In genomic region chr9:35070823-35071813, GRCh38 we compare ENCODE assay signal across 3 cellular contexts.
TF ChIP-seq lines count a peak whose summit lies in the region.

No MANE protein-coding gene starts in this region.

TF ChIP-seq in HCT116, 20 proteins besides CTCF, POLR2A, EP300 and RAD21:
- TF ChIP-seq EGR1 (IDR thresholded peaks at IDR 0.05; ENCODE audit: low read depth) (no peak), REST (IDR thresholded peaks at IDR 0.05; ENCODE audit: low read depth) (no peak), SP1 (IDR thresholded peaks at IDR 0.05; ENCODE audit: low read depth) (no peak), FOSL1 (IDR thresholded peaks at IDR 0.05; ENCODE audit: low read depth) (no peak), YY1 (IDR thresholded peaks at IDR 0.05; ENCODE audit: extremely low read depth, insufficient replicate concordance, low read depth, low read length) (no peak)
- TF ChIP-seq, protein P1, sequence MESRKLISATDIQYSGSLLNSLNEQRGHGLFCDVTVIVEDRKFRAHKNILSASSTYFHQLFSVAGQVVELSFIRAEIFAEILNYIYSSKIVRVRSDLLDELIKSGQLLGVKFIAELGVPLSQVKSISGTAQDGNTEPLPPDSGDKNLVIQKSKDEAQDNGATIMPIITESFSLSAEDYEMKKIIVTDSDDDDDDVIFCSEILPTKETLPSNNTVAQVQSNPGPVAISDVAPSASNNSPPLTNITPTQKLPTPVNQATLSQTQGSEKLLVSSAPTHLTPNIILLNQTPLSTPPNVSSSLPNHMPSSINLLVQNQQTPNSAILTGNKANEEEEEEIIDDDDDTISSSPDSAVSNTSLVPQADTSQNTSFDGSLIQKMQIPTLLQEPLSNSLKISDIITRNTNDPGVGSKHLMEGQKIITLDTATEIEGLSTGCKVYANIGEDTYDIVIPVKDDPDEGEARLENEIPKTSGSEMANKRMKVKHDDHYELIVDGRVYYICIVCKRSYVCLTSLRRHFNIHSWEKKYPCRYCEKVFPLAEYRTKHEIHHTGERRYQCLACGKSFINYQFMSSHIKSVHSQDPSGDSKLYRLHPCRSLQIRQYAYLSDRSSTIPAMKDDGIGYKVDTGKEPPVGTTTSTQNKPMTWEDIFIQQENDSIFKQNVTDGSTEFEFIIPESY (IDR thresholded peaks at IDR 0.05; ENCODE audit: extremely low read depth, insufficient replicate concordance, low read length) = no peak

TF ChIP-seq in GM12878, 131 proteins besides CTCF, POLR2A, EP300 and RAD21:
- TF ChIP-seq ZNF622 (IDR thresholded peaks at IDR 0.05) (no peak), PML (IDR thresholded peaks at IDR 0.05; ENCODE audit: low read length) (no peak), MLLT1 (IDR thresholded peaks at IDR 0.05) (0 out of 2 replicates have a peak, but pooled peaks have one; percentile 47), EGR1 (IDR thresholded peaks at IDR 0.05; ENCODE audit: borderline replicate concordance in 1 of 2, low read depth in 2 of 2, low read length in 2 of 2) (no peak), RFX5 (IDR thresholded peaks at IDR 0.05; ENCODE audit: low read depth, low read length) (no peak), ZNF384 (IDR thresholded peaks at IDR 0.05; ENCODE audit: borderline replicate concordance, low read depth, low read length) (peak; percentile 82), PAX8 (IDR thresholded peaks at IDR 0.05) (no peak), YY1 (IDR thresholded peaks at IDR 0.05; ENCODE audit: low read depth, low read length) (no peak), NFIC (IDR thresholded peaks at IDR 0.05; ENCODE audit: low read depth, low read length) (no peak), SIX5 (IDR thresholded peaks at IDR 0.05; ENCODE audit: low read depth, low read length, severe bottlenecking) (no peak), SKIL (IDR thresholded peaks at IDR 0.05; ENCODE audit: low read depth, poor library complexity, severe bottlenecking) (no peak), TCF3 (IDR thresholded peaks at IDR 0.05; ENCODE audit: borderline replicate concordance, insufficient read depth, low read depth, low read length) (no peak), SREBF1 (IDR thresholded peaks at IDR 0.05; ENCODE audit: low read length) (no peak), PAX5 (IDR thresholded peaks at IDR 0.05; ENCODE audit: borderline replicate concordance, low read depth, low read length) (no peak), CREB1 (IDR thresholded peaks at IDR 0.05; ENCODE audit: low read depth) (peak; percentile 18; the same call in 1 of the 2 replicates), ZNF24 (IDR thresholded peaks at IDR 0.05) (no peak)
- TF ChIP-seq, protein P2, sequence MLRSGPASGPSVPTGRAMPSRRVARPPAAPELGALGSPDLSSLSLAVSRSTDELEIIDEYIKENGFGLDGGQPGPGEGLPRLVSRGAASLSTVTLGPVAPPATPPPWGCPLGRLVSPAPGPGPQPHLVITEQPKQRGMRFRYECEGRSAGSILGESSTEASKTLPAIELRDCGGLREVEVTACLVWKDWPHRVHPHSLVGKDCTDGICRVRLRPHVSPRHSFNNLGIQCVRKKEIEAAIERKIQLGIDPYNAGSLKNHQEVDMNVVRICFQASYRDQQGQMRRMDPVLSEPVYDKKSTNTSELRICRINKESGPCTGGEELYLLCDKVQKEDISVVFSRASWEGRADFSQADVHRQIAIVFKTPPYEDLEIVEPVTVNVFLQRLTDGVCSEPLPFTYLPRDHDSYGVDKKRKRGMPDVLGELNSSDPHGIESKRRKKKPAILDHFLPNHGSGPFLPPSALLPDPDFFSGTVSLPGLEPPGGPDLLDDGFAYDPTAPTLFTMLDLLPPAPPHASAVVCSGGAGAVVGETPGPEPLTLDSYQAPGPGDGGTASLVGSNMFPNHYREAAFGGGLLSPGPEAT (IDR thresholded peaks at IDR 0.05; ENCODE audit: low read depth) = peak; percentile 4; the same call in 1 of the 2 replicates
- TF ChIP-seq, protein P3, sequence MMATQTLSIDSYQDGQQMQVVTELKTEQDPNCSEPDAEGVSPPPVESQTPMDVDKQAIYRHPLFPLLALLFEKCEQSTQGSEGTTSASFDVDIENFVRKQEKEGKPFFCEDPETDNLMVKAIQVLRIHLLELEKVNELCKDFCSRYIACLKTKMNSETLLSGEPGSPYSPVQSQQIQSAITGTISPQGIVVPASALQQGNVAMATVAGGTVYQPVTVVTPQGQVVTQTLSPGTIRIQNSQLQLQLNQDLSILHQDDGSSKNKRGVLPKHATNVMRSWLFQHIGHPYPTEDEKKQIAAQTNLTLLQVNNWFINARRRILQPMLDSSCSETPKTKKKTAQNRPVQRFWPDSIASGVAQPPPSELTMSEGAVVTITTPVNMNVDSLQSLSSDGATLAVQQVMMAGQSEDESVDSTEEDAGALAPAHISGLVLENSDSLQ (IDR thresholded peaks at IDR 0.05) = no peak

TF ChIP-seq in GM12891, 5 proteins besides CTCF, POLR2A, EP300 and RAD21:
- TF ChIP-seq POLR2AphosphoS5 (IDR thresholded peaks at IDR 0.05; ENCODE audit: low read depth, low read length) (no peak), SPI1 (IDR thresholded peaks at IDR 0.05; ENCODE audit: low read depth, low read length) (no peak)
